Comparison of ENCODE assay signal across 1 cellular context in the genomic region with DNA sequence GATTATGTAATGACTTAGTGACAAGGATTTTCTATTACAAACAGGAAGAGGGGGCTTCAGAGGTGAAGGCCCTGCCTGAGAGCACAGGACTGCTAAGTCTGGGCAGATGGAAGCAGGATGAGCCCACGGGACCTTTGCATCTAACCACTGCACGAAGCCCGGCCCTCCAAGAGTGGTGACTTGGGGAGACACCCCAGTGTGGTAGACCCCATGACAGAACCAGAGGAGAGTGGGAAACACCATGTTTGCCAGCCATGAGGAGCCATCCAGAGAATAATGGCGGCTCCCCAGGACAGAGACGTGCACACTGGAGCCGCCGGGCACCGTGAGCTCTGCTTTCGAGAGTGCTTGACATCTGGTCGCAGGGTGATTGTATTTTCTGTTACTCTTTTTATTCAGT.
TF ChIP-seq lines count a peak whose summit lies in the region.

No MANE protein-coding gene starts in this region.

TF ChIP-seq in H1, 55 proteins besides CTCF, POLR2A, EP300 and RAD21:
- TF ChIP-seq, protein P1, sequence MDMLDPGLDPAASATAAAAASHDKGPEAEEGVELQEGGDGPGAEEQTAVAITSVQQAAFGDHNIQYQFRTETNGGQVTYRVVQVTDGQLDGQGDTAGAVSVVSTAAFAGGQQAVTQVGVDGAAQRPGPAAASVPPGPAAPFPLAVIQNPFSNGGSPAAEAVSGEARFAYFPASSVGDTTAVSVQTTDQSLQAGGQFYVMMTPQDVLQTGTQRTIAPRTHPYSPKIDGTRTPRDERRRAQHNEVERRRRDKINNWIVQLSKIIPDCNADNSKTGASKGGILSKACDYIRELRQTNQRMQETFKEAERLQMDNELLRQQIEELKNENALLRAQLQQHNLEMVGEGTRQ (IDR thresholded peaks at IDR 0.05; ENCODE audit: low read length): no peak
- TF ChIP-seq BRCA1 (IDR thresholded peaks at IDR 0.05; ENCODE audit: low read depth, low read length): no peak
- no peak for TF ChIP-seq RFX5 (IDR thresholded peaks at IDR 0.05; ENCODE audit: borderline replicate concordance, low read depth, low read length)
- no peak for TF ChIP-seq KDM1A (IDR thresholded peaks at IDR 0.05; ENCODE audit: borderline replicate concordance, low read length)
TF ChIP-seq in H1: peak in this region for 0.
